24 cellular contexts compared by ENCODE assay signal in the genomic region with DNA sequence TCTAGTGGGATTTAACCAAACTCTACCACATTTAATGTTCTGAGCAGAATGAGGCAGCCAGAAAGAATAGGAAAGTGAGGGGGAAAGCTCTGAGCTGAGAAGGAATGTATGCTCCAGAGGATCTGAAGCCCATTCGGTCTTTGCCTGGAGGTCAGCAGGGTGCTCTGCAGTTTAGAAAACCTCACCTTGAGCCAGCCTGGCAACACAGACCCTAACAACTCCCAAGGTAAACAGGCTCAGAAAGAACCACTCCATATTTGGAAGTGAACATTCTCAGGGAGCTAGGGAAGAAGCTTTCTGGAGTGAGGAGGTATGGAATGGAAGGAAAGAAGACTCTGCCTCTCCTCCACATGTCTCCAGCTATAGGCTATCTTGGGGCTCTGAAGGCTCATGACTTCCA.
"Had no signal": no experiment of that assay in that cellular context is flagged by ENCODE, and none has a peak within 500 bp of the region (broad histone marks: within the 10 kb centered on the region; RNA-seq: fewer than 3 reads in every experiment).

No MANE protein-coding gene starts in this region.

- H3K4me2 ChIP-seq: hepatocyte, neural progenitor cell, smooth muscle cell had no signal

- H3K36me3 ChIP-seq: left ventricle myocardium inferior, lower lobe of right lung, neural progenitor cell, ovary, suprapubic skin, thyroid gland, upper lobe of left lung, uterus had no signal

- ATAC-seq: natural killer cell treated with Interleukin-12 subunit alpha and Interleukin-12 subunit beta and Interleukin-15 and Interleukin-18, amount 100 ng/mL, for 72 hours; right cardiac atrium; stimulated activated effector memory CD8-positive, alpha-beta T cell treated with anti-CD3 and anti-CD28 coated beads, Interleukin-12 subunit alpha, Interleukin-12 subunit beta, amount 100 ng/mL, for 72 hours; stimulated activated naive CD8-positive, alpha-beta T cell treated with anti-CD3 and anti-CD28 coated beads, Interleukin-15, Interleukin-2, amounts not matched to agents 100 U/mL and 50 U/mL, for 24 hours had no signal

- H3K27me3 ChIP-seq: hepatocyte, neural progenitor cell, ovary, suprapubic skin, thyroid gland, upper lobe of left lung, uterus had no signal

- H3K79me2 ChIP-seq: hepatocyte had no signal

- H3K4me3 ChIP-seq: hepatocyte, left ventricle myocardium inferior, lower lobe of right lung, neural progenitor cell, ovary, smooth muscle cell, suprapubic skin, thyroid gland, upper lobe of left lung, uterus had no signal

- FAIRE-seq: colon, keratinocyte had no signal

- H3K9ac ChIP-seq: neural progenitor cell had no signal

- H3K4me1 ChIP-seq: left ventricle myocardium inferior, lower lobe of right lung, thyroid gland, upper lobe of left lung, uterus had no signal

- H3K27ac ChIP-seq: hepatocyte, left ventricle myocardium inferior, lower lobe of right lung, neural progenitor cell, ovary, suprapubic skin, thyroid gland, upper lobe of left lung, uterus had no signal

- H3K9me3 ChIP-seq: left ventricle myocardium inferior, lower lobe of right lung, ovary, suprapubic skin, thyroid gland, upper lobe of left lung, uterus had no signal

- H2AFZ ChIP-seq: hepatocyte, neural progenitor cell had no signal

- DNase-seq: effector CD4-positive, alpha-beta T cell; foreskin melanocyte; head of caudate nucleus; immature natural killer cell; left ventricle myocardium inferior; lower lobe of right lung; midbrain; nucleus accumbens; ovary; right cardiac atrium; stimulated activated CD4-positive, alpha-beta T cell treated with anti-CD3 and anti-CD28 coated beads, Interleukin-2, amount 100 ng/mL, for 48 hours; stimulated activated CD8-positive, alpha-beta memory T cell treated with anti-CD3 and anti-CD28 coated beads, Interleukin-4, amount 100 ng/mL, for 48 hours; stimulated activated naive CD8-positive, alpha-beta T cell treated with anti-CD3 and anti-CD28 coated beads, Interleukin-15, Interleukin-2, amounts not matched to agents 100 U/mL and 50 U/mL, for 24 hours; thyroid gland; upper lobe of left lung; uterus had no signal
